20 cellular contexts compared by ENCODE assay signal in genomic region chrY:7464742-7465141, GRCh38.
DNase-seq lines count a peak whose midpoint lies in the region; ATAC-seq and TF ChIP-seq lines count a peak whose summit lies in the region.
"Had no signal": no experiment of that assay in that cellular context is flagged by ENCODE, and none has a peak within 500 bp of the region (broad histone marks: within the 10 kb centered on the region; RNA-seq: fewer than 3 reads in every experiment).

No MANE protein-coding gene starts in this region.

- H2AFZ ChIP-seq in fibroblast of lung (ENCODE audit: low read length): no peak overlapping the region

- peaks cover 6% of the 10 kb centered on the region for H3K4me1 ChIP-seq in fibroblast of lung (ENCODE audit: control insufficient read depth, extremely low read depth, insufficient read depth, low read length)

- no peak overlapping the region for H3K4me3 Mint-ChIP-seq in WTC11
- H3K4me3 Mint-ChIP-seq: activated CD4-positive, alpha-beta T cell treated with anti-CD3 and anti-CD28 coated beads, Interleukin-2, amount 10 ng/mL, durations not matched to agents 7 days and 5 days; IgD-negative memory B cell; mesothelial cell of epicardium; nephron progenitor cell had no signal

- no peaks in the 10 kb centered on the region for H3K9me3 Mint-ChIP-seq in WTC11
- H3K9me3 Mint-ChIP-seq: IgD-negative memory B cell, mesothelial cell of epicardium, nephron progenitor cell had no signal

- H3K79me2 ChIP-seq in fibroblast of lung (ENCODE audit: control insufficient read depth, insufficient read depth, low read length): no peaks in the 10 kb centered on the region

- no peak overlapping the region for H3K4me2 ChIP-seq in fibroblast of lung (ENCODE audit: extremely low read depth, insufficient read depth, low read length)

- no peaks in the 10 kb centered on the region for H4K20me1 ChIP-seq in fibroblast of lung (ENCODE audit: control insufficient read depth, extremely low read depth, insufficient read depth, low read length)

- no peaks in the 10 kb centered on the region for H3K27me3 ChIP-seq in fibroblast of lung (ENCODE audit: control insufficient read depth, insufficient read depth, low read length)
- H3K27me3 ChIP-seq: brain microvascular endothelial cell had no signal

- no peak for TF ChIP-seq CTCF in RWPE1 (conservative IDR thresholded peaks at IDR 0.05; ENCODE audit: low read depth)
- no peak for TF ChIP-seq CTCF in fibroblast of lung (conservative IDR thresholded peaks at IDR 0.05 in 1 of 2, IDR thresholded peaks at IDR 0.05 in 1 of 2; ENCODE audit: low read depth in 1 of 2, low read length in 2 of 2)
- no peak for TF ChIP-seq CTCF in WTC11 (IDR thresholded peaks at IDR 0.05)

- H3K27ac ChIP-seq in RWPE1 (peak overlapping the region; percentile 42; the same call in 1 of the 2 replicates), fibroblast of lung (ENCODE audit: insufficient read depth, low read length) (peak overlapping the region; percentile 68)
- H3K27ac ChIP-seq: brain microvascular endothelial cell, HL-60 had no signal

- POLR2A ChIA-PET in RWPE1 (lab: Yijun Ruan, JAX; ENCODE audit: low non-redundant PET): no interaction called here
- POLR2A ChIA-PET in WTC11 (lab: Charles Lee): no interaction called here

- no peaks in the 10 kb centered on the region for H3K36me3 Mint-ChIP-seq in WTC11
- H3K36me3 Mint-ChIP-seq: IgD-negative memory B cell, mesothelial cell of epicardium had no signal

- no peaks in the 10 kb centered on the region for H3K36me3 ChIP-seq in fibroblast of lung (ENCODE audit: control insufficient read depth, insufficient read depth, low read length)
- H3K36me3 ChIP-seq: brain microvascular endothelial cell had no signal

- no peaks in the 10 kb centered on the region for H3K4me1 Mint-ChIP-seq in WTC11
- H3K4me1 Mint-ChIP-seq: activated CD4-positive, alpha-beta T cell treated with anti-CD3 and anti-CD28 coated beads, Interleukin-2, amount 10 ng/mL, durations not matched to agents 7 days and 5 days; IgD-negative memory B cell; mesothelial cell of epicardium; nephron progenitor cell had no signal

- DNase-seq in stimulated activated CD4-positive, alpha-beta T cell treated with anti-CD3 and anti-CD28 coated beads, Interleukin-1b, Interleukin-23, amount 100 ng/mL, for 48 hours: peak; percentile 13
- no peak for DNase-seq in stimulated activated CD4-positive, alpha-beta T cell treated with anti-CD3 and anti-CD28 coated beads, Interleukin-4, amount 100 ng/mL, for 1 hour
- no peak for DNase-seq in RWPE1 (ENCODE audit: low spot score)
- no peak for DNase-seq in fibroblast of lung (ENCODE audit: low read depth in 2 of 2)
- DNase-seq in NK-92 treated with Interleukin-12 subunit alpha and Interleukin-12 subunit beta, amount 100 ng/mL, for 24 hours (lab: John Stamatoyannopoulos, UW): no peak
- no peak for DNase-seq in NCI-H2227 (lab: John Stamatoyannopoulos, UW; ENCODE audit: unreplicated experiment)
- DNase-seq in WTC11 (ENCODE audit: low spot score): no peak
- DNase-seq: activated CD4-positive, alpha-beta T cell treated with anti-CD3 and anti-CD28 coated beads, Interleukin-2, amount 10 ng/mL, durations not matched to agents 7 days and 5 days; brain microvascular endothelial cell; cortex of kidney; DMS79 treated with DMSO at 0.1 percent for 48 hours; left colon; NCI-H1694 treated with DMSO at 0.1 percent for 48 hours; NCI-H2227 treated with DMSO at 0.1 percent for 48 hours; nephron progenitor cell had no signal

- ATAC-seq in WTC11: no peak
- ATAC-seq: left colon, Panc1 had no signal

- no peaks in the 10 kb centered on the region for H3K9me3 ChIP-seq in fibroblast of lung (ENCODE audit: control insufficient read depth, insufficient read depth, low read depth, low read length)

- no peak overlapping the region for H3K27ac Mint-ChIP-seq in WTC11
- H3K27ac Mint-ChIP-seq: activated CD4-positive, alpha-beta T cell treated with anti-CD3 and anti-CD28 coated beads, Interleukin-2, amount 10 ng/mL, durations not matched to agents 7 days and 5 days; IgD-negative memory B cell; mesothelial cell of epicardium; nephron progenitor cell; progenitor cell of endocrine pancreas had no signal

- no peaks in the 10 kb centered on the region for H3K27me3 Mint-ChIP-seq in WTC11 (ENCODE audit: low read depth)
- H3K27me3 Mint-ChIP-seq: IgD-negative memory B cell, progenitor cell of endocrine pancreas had no signal

- H3K9ac ChIP-seq in fibroblast of lung (ENCODE audit: insufficient read depth, low read length): no peak overlapping the region

- CTCF ChIA-PET in RWPE1 (lab: Yijun Ruan, JAX): no interaction called here
- CTCF ChIA-PET in WTC11 (lab: Charles Lee): no interaction called here

- H3K4me3 ChIP-seq in fibroblast of lung (replicated peaks in 1 of 4; ENCODE audit: control extremely low read depth in 1 of 4, insufficient read depth in 1 of 4, low read depth in 3 of 4, low read length in 4 of 4): no peak overlapping the region

TF ChIP-seq in WTC11, 78 proteins besides CTCF, POLR2A, EP300 and RAD21 (continues in another document):
- TF ChIP-seq, protein P1, sequence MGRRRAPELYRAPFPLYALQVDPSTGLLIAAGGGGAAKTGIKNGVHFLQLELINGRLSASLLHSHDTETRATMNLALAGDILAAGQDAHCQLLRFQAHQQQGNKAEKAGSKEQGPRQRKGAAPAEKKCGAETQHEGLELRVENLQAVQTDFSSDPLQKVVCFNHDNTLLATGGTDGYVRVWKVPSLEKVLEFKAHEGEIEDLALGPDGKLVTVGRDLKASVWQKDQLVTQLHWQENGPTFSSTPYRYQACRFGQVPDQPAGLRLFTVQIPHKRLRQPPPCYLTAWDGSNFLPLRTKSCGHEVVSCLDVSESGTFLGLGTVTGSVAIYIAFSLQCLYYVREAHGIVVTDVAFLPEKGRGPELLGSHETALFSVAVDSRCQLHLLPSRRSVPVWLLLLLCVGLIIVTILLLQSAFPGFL (CRISPR knock-in tag; IDR thresholded peaks at IDR 0.05; ENCODE audit: borderline replicate concordance): no peak
- no peak for TF ChIP-seq NR3C1 (CRISPR knock-in tag; conservative IDR thresholded peaks at IDR 0.05; ENCODE audit: low read depth)
- TF ChIP-seq ELF4 (CRISPR knock-in tag; IDR thresholded peaks at IDR 0.05; ENCODE audit: low read depth): no peak
- TF ChIP-seq IRF1 (CRISPR knock-in tag; IDR thresholded peaks at IDR 0.05): no peak
- TF ChIP-seq, protein P2, sequence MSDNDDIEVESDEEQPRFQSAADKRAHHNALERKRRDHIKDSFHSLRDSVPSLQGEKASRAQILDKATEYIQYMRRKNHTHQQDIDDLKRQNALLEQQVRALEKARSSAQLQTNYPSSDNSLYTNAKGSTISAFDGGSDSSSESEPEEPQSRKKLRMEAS (CRISPR knock-in tag; IDR thresholded peaks at IDR 0.05): no peak
- no peak for TF ChIP-seq FOXJ3 (CRISPR knock-in tag; IDR thresholded peaks at IDR 0.05; ENCODE audit: borderline replicate concordance)
- TF ChIP-seq GABPB1 (CRISPR knock-in tag; IDR thresholded peaks at IDR 0.05): no peak
- no peak for TF ChIP-seq ZNF512 (CRISPR knock-in tag; IDR thresholded peaks at IDR 0.05; ENCODE audit: borderline replicate concordance)
- no peak for TF ChIP-seq HMGA2 (CRISPR knock-in tag; IDR thresholded peaks at IDR 0.05)
- TF ChIP-seq, protein P3, sequence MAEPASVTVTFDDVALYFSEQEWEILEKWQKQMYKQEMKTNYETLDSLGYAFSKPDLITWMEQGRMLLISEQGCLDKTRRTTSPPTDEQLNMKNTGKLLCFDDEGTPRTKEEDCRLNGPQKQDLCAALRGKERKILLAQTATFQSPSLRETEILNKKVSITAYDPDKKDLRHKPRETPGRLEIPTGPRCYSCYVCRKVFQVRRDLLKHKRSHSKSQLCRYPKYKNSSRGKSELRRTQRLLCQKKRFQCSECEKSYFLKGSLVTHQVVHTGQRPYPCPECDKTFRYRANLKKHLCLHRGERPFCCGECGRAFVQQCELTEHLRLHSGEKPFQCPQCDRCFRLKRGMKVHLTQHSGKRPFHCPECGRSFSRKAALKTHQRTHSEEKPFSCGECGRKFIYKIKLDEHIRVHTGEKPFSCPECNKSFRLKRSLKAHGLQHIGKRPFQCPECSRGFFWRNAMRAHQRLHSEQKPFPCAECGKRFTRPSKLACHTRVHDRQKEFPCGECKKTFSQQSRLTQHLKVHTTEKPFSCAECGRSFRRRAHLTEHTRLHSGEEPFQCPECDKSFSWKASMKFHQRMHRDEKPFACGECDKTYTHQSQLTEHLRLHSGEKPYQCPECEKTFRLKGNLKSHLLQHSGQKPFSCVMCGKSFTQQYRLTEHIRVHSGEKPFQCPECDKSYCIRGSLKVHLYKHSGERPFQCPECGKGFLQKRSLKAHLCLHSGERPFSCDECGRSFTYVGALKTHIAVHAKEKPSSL (CRISPR knock-in tag; conservative IDR thresholded peaks at IDR 0.05): no peak
- TF ChIP-seq ZBTB43 (CRISPR knock-in tag; IDR thresholded peaks at IDR 0.05): no peak
- TF ChIP-seq ETV6 (CRISPR knock-in tag; IDR thresholded peaks at IDR 0.05): no peak
